13 cellular contexts compared by ENCODE assay signal in the genomic region with DNA sequence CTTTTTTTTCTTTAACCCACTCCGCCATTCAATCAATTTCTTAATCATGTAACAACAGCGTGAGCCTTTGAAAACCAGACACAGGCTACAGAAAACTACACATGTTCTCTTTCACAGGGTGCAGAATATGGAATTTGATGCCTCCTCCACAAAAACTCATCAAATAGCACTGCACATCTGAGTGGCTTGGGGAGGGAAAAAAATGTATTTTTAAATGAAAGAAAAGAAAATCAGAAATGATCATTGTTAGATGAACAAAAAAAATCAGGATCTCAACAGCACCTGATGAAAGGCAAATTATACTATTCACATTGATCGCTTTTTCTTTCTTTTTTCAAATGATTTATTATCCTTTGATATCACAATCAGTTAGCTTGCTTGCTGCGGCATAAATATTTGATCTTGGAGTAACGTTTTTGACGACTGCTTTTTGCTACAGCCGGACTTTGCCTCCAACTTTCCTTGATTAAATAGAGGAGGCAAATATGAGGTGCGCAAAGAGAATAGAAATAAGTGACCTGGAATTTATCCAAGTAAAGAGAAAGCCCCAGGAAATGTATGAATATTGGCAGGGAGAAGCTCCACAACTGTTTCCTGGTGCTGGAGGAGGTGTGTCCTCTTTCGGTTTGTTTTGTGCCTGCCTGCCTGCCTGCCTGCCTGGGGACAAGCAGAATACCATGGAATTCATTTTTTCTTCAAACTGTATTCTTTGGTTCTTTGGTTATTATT.
DNase-seq lines count a peak whose midpoint lies in the region; ATAC-seq and TF ChIP-seq lines count a peak whose summit lies in the region.
"Had no signal": no experiment of that assay in that cellular context is flagged by ENCODE, and none has a peak within 500 bp of the region (broad histone marks: within the 10 kb centered on the region; RNA-seq: fewer than 3 reads in every experiment).

No MANE protein-coding gene starts in this region.

- H3K36me3 ChIP-seq in duodenal mucosa (ENCODE audit: control insufficient read depth in 1 of 2, insufficient read depth in 2 of 2, low read length in 2 of 2) (no peaks in the 10 kb centered on the region), osteoblast (ENCODE audit: insufficient read depth, low read length) (no peaks in the 10 kb centered on the region)
- H3K36me3 ChIP-seq: thyroid gland had no signal

- H3K9me3 ChIP-seq in duodenal mucosa (ENCODE audit: control insufficient read depth in 1 of 2, low read length in 2 of 2) (no peaks in the 10 kb centered on the region), osteoblast (ENCODE audit: low read depth, low read length) (no peaks in the 10 kb centered on the region)
- H3K9me3 ChIP-seq: thyroid gland had no signal

- no peaks in the 10 kb centered on the region for H3K79me2 ChIP-seq in osteoblast (ENCODE audit: insufficient read depth, low read length)

- peak; percentile 11 for DNase-seq in Ammon's horn (ENCODE audit: low spot score)
- DNase-seq in NCI-H146 (lab: John Stamatoyannopoulos, UW) = peak; percentile 45
- no peak for DNase-seq in osteoblast (ENCODE audit: insufficient read length, low spot score, missing footprints)
- DNase-seq in lower leg skin (ENCODE audit: low spot score in 2 of 2) = no peak
- DNase-seq: dermis blood vessel endothelial cell; KG1; left cardiac atrium; stimulated activated CD4-positive, alpha-beta T cell treated with anti-CD3 and anti-CD28 coated beads, Interleukin-1b, Interleukin-23, amount 100 ng/mL, for 48 hours; thyroid gland had no signal

- intact Hi-C loops in lower leg skin (cut with DNase I; ENCODE audit: low total_unique reads) = no loop called here

- H3K4me1 ChIP-seq in duodenal mucosa (ENCODE audit: control insufficient read depth in 1 of 2, insufficient read depth in 2 of 2, low read length in 2 of 2) (peaks cover 31 to 33% of the 10 kb centered on the region in 2 donors), osteoblast (ENCODE audit: insufficient read depth, low read length) (no peaks in the 10 kb centered on the region)

- H3K27me3 ChIP-seq in duodenal mucosa (ENCODE audit: control insufficient read depth in 1 of 2, insufficient read depth in 2 of 2, low read length in 2 of 2) = no peaks in the 10 kb centered on the region
- H3K27me3 ChIP-seq in osteoblast (ENCODE audit: insufficient read depth, low read length) = no peaks in the 10 kb centered on the region
- H3K27me3 ChIP-seq: thyroid gland had no signal

- no peaks in the 10 kb centered on the region for H4K20me1 ChIP-seq in osteoblast (ENCODE audit: insufficient read depth, low read length)

- WGBS in lower leg skin, 2 donors = 21 to 23% methylated on average over 9 of the region's 9 CpGs

- peak overlapping the region in 1 of 2 donors; percentile 4 for H3K9ac ChIP-seq in duodenal mucosa (ENCODE audit: low read depth in 1 of 2, low read length in 2 of 2)

- peak overlapping the region; percentile 52 for H3K4me2 ChIP-seq in osteoblast (ENCODE audit: insufficient read depth, low read length)

- no peak for TF ChIP-seq POLR2A in lower leg skin (IDR thresholded peaks at IDR 0.05)

- H3K4me3 ChIP-seq in duodenal mucosa (ENCODE audit: low read depth in 1 of 2, low read length in 2 of 2) (peak overlapping the region; percentile 27 to 48), osteoblast (ENCODE audit: insufficient read depth, low read length) (peak overlapping the region; percentile 37), lower leg skin (ENCODE audit: low read depth, poor library complexity, severe bottlenecking) (no peak overlapping the region)
- H3K4me3 ChIP-seq: thyroid gland had no signal

- TF ChIP-seq CTCF in osteoblast (IDR thresholded peaks at IDR 0.05; ENCODE audit: extremely low read depth, low read depth, low read length) = no peak
- no peak for TF ChIP-seq CTCF in lower leg skin (IDR thresholded peaks at IDR 0.05)

- H2AFZ ChIP-seq in osteoblast (ENCODE audit: low read length) = peak overlapping the region; percentile 56

- no peak overlapping the region for H3K27ac ChIP-seq in duodenal mucosa (ENCODE audit: low read depth, low read length)
- H3K27ac ChIP-seq in osteoblast (ENCODE audit: low read depth, low read length) = no peak overlapping the region
- H3K27ac ChIP-seq: thyroid gland had no signal

- ATAC-seq in HG03108 (IDR thresholded peaks at IDR 0.05; ENCODE audit: unreplicated experiment) (no peak), GM21619 (IDR thresholded peaks at IDR 0.05; ENCODE audit: unreplicated experiment) (no peak), GM18502 (IDR thresholded peaks at IDR 0.05; ENCODE audit: poor library complexity, unreplicated experiment) (no peak)

Comparison
In these comparisons a context has a peak if more than half of its experiments do, and no peak if none do; other contexts are left out.
1. DNase-seq: peak in Ammon's horn (single experiment) and NCI-H146 (single experiment); none in osteoblast (single experiment) and lower leg skin (0 of 2).